Comparison of ENCODE assay signal across 8 cellular contexts in genomic region chr18:50879302-50880107, GRCh38. TPM values are rescaled to one million over a fixed set of nuclear protein-coding genes. Genes with fewer than 3 reads are reported as not detected.
DNase-seq lines count a peak whose midpoint lies in the region; ATAC-seq, FAIRE-seq and TF ChIP-seq lines count a peak whose summit lies in the region.

No MANE protein-coding gene starts in this region.

- peaks cover 26% of the 10 kb centered on the region for H3K36me3 ChIP-seq in DOHH2 (ENCODE audit: control insufficient read depth, low read length)
- H3K36me3 ChIP-seq in left lung: no peaks in the 10 kb centered on the region

- peak overlapping the region; percentile 92 to 97 (median 96) for H3K27ac Mint-ChIP-seq in IgD-negative memory B cell
- peak overlapping the region; percentile 98 for H3K27ac Mint-ChIP-seq in T-helper 2 cell treated with Interferon-gamma antibody and Interleukin-4, amounts not matched to agents 5 μg/mL and 100 μg/mL, for 36 hours

- H3K27me3 ChIP-seq in DOHH2 (ENCODE audit: control insufficient read depth, low read length): no peaks in the 10 kb centered on the region
- no peaks in the 10 kb centered on the region for H3K27me3 ChIP-seq in left lung

- H3K4me2 ChIP-seq in DOHH2 (ENCODE audit: low read length): peak overlapping the region; percentile 82

- no peaks in the 10 kb centered on the region for H3F3A ChIP-seq in DOHH2 (ENCODE audit: control insufficient read depth, insufficient read depth)

- H4K20me1 ChIP-seq in DOHH2 (ENCODE audit: control insufficient read depth, insufficient read depth, low read depth, low read length): peaks cover 12% of the 10 kb centered on the region

- peaks cover 5% of the 10 kb centered on the region for H3K36me3 Mint-ChIP-seq in IgD-negative memory B cell
- peaks cover 18% of the 10 kb centered on the region for H3K36me3 Mint-ChIP-seq in T-helper 2 cell treated with Interferon-gamma antibody and Interleukin-4, amounts not matched to agents 5 μg/mL and 100 μg/mL, for 36 hours (ENCODE audit: low read depth)

- no peak for TF ChIP-seq CTCF in DOHH2 (IDR thresholded peaks at IDR 0.05; ENCODE audit: low read depth, low read length, poor library complexity, severe bottlenecking)
- TF ChIP-seq CTCF in left lung (IDR thresholded peaks at IDR 0.05): no peak

- peaks cover 22 to 26% (median 25%) of the 10 kb centered on the region in 3 donors for H3K4me1 Mint-ChIP-seq in IgD-negative memory B cell
- H3K4me1 Mint-ChIP-seq in T-helper 2 cell treated with Interferon-gamma antibody and Interleukin-4, amounts not matched to agents 5 μg/mL and 100 μg/mL, for 36 hours (ENCODE audit: low read depth): peaks cover 21% of the 10 kb centered on the region

- H3K9me2 ChIP-seq in DOHH2 (replicated peaks; ENCODE audit: control insufficient read depth, low read length): no peaks in the 10 kb centered on the region

- ATAC-seq in GM21526 (IDR thresholded peaks at IDR 0.05; ENCODE audit: low FRiP score, unreplicated experiment) (peak; percentile 11), left lung (peak; percentile 5)

- H3K4me3 ChIP-seq in DOHH2 (ENCODE audit: low read length): peak overlapping the region; percentile 86
- peak overlapping the region; percentile 76 to 90 for H3K4me3 ChIP-seq in left lung

- peak overlapping the region; percentile 93 to 99 (median 97) for H3K4me3 Mint-ChIP-seq in IgD-negative memory B cell
- H3K4me3 Mint-ChIP-seq in T-helper 2 cell treated with Interferon-gamma antibody and Interleukin-4, amounts not matched to agents 5 μg/mL and 100 μg/mL, for 36 hours: peak overlapping the region; percentile 94

- H3K9me3 ChIP-seq in DOHH2 (ENCODE audit: control insufficient read depth, insufficient read depth, low read length) (no peaks in the 10 kb centered on the region), left lung (no peaks in the 10 kb centered on the region)

- peaks cover 58% of the 10 kb centered on the region for H3K79me2 ChIP-seq in DOHH2 (ENCODE audit: control insufficient read depth, low read length)

- H3K27me3 Mint-ChIP-seq in IgD-negative memory B cell: no peaks in the 10 kb centered on the region
- H3K27me3 Mint-ChIP-seq in T-helper 2 cell treated with Interferon-gamma antibody and Interleukin-4, amounts not matched to agents 5 μg/mL and 100 μg/mL, for 36 hours (ENCODE audit: low read depth): no peaks in the 10 kb centered on the region

- intact Hi-C loops in left lung (cut with DNase I): no loop called here

- FAIRE-seq in H54 (lab: Jason Lieb, UNC): no peak

- H3K27ac ChIP-seq in DOHH2 (ENCODE audit: low read depth, low read length): peak overlapping the region; percentile 82
- peak overlapping the region; percentile 60 for H3K27ac ChIP-seq in cingulate gyrus (ENCODE audit: low read depth, low read length)
- peak overlapping the region; percentile 97 to 99 for H3K27ac ChIP-seq in left lung

- no peaks in the 10 kb centered on the region for H3K9me3 Mint-ChIP-seq in IgD-negative memory B cell
- H3K9me3 Mint-ChIP-seq in T-helper 2 cell treated with Interferon-gamma antibody and Interleukin-4, amounts not matched to agents 5 μg/mL and 100 μg/mL, for 36 hours: no peaks in the 10 kb centered on the region

- H3K4me1 ChIP-seq in DOHH2 (ENCODE audit: control insufficient read depth, low read length) (peaks cover 41% of the 10 kb centered on the region), left lung (peaks cover 0 to 32% of the 10 kb centered on the region in 2 donors)

- no peak for DNase-seq in T-helper 2 cell treated with Interferon-gamma antibody and Interleukin-4, amounts not matched to agents 5 μg/mL and 100 μg/mL, for 36 hours (ENCODE audit: low spot score)
- DNase-seq in left lung (peak in 1 of 2 donors; percentile 91), H54 (ENCODE audit: insufficient read length, low spot score) (no peak)
- peak; percentile 4 to 9 for DNase-seq in stimulated activated CD8-positive, alpha-beta memory T cell treated with anti-CD3 and anti-CD28 coated beads, Interleukin-4, amount 100 ng/mL, for 1 hour (ENCODE audit: low read depth in 2 of 2, low spot score in 1 of 2)

- TF ChIP-seq POLR2A in H54 (IDR thresholded peaks at IDR 0.05; ENCODE audit: low read depth, low read length): no peak

RNA-seq across cellular contexts. Expression of gene ME2, which starts 0.6 kb away (rescaled TPM):
- polyA plus RNA-seq in IgD-negative memory B cell: 44.9 TPM
- total RNA-seq in left lung: 10 to 100 TPM; 43.4 to 61.7 TPM

RNA-seq across cellular contexts. Expression of gene MRO, which starts 59.7 kb away (rescaled TPM):
- not detected for polyA plus RNA-seq in IgD-negative memory B cell
- total RNA-seq in left lung: under 1 TPM; 0.58 to 0.86 TPM

Comparison
In these comparisons a context has a peak if more than half of its experiments do, and no peak if none do; other contexts are left out.
1. DNase-seq: peak in stimulated activated CD8-positive, alpha-beta memory T cell treated with anti-CD3 and anti-CD28 coated beads, Interleukin-4, amount 100 ng/mL, for 1 hour (2 of 2); none in T-helper 2 cell treated with Interferon-gamma antibody and Interleukin-4, amounts not matched to agents 5 μg/mL and 100 μg/mL, for 36 hours (single experiment) and H54 (single experiment).
2. Peak in every context shown above with its lines, with median percentiles within 50 percentile points of each other: H3K27ac ChIP-seq.